ENCODE assay signal across 2 cellular contexts in genomic region chr20:14049111-14049510, GRCh38.
A peak's percentile ranks its signal among the peaks of the same experiment; 100 is the strongest.
TF ChIP-seq lines count a peak whose summit lies in the region.

No MANE protein-coding gene starts in this region.

TF ChIP-seq in GM12878, 131 proteins besides CTCF, POLR2A, EP300 and RAD21:
- TF ChIP-seq RUNX3 (IDR thresholded peaks at IDR 0.05; ENCODE audit: low read length) (peak; percentile 64), MXI1 (IDR thresholded peaks at IDR 0.05; ENCODE audit: low read depth, low read length) (no peak)
TF ChIP-seq in GM12878: peak in this region for 1.

TF ChIP-seq in WTC11, 78 proteins besides CTCF, POLR2A, EP300 and RAD21:
- TF ChIP-seq ZNF425 (CRISPR knock-in tag; conservative IDR thresholded peaks at IDR 0.05) (no peak), SOX15 (CRISPR knock-in tag; IDR thresholded peaks at IDR 0.05) (no peak), USF1 (CRISPR knock-in tag; IDR thresholded peaks at IDR 0.05) (no peak), PREB (CRISPR knock-in tag; IDR thresholded peaks at IDR 0.05; ENCODE audit: borderline replicate concordance) (no peak), CBFB (CRISPR knock-in tag; IDR thresholded peaks at IDR 0.05; ENCODE audit: low read depth) (no peak), FOXP4 (CRISPR knock-in tag; IDR thresholded peaks at IDR 0.05) (no peak), NR1H2 (CRISPR knock-in tag; IDR thresholded peaks at IDR 0.05) (no peak), SMAD4 (CRISPR knock-in tag; IDR thresholded peaks at IDR 0.05) (no peak)
